ENCODE assay signal across 17 cellular contexts in genomic region chr11:73409431-73409830, GRCh38. TPM values are rescaled to one million over a fixed set of nuclear protein-coding genes. Genes with fewer than 3 reads are reported as not detected.
DNase-seq lines count a peak whose midpoint lies in the region; ATAC-seq and TF ChIP-seq lines count a peak whose summit lies in the region.
"Had no signal": no experiment of that assay in that cellular context is flagged by ENCODE, and none has a peak within 500 bp of the region (broad histone marks: within the 10 kb centered on the region; RNA-seq: fewer than 3 reads in every experiment).

No MANE protein-coding gene starts in this region.

- no peak for ATAC-seq in T-helper 17 cell
- peak; percentile 10 for ATAC-seq in left lobe of liver
- no peak for ATAC-seq in stimulated activated memory B cell treated with anti-CD40 and anti-IgM and Interleukin-4, amounts not matched to agents 10 μg/mL and 1 μg/mL and 100 μg/mL, for 72 hours
- ATAC-seq: HCT116, PC-3 had no signal

- peaks cover 17% of the 10 kb centered on the region for H3K4me1 Mint-ChIP-seq in T-helper 17 cell
- peaks cover 6% of the 10 kb centered on the region for H3K4me1 Mint-ChIP-seq in stimulated activated memory B cell treated with anti-CD40 and anti-IgM and Interleukin-4, amounts not matched to agents 10 μg/mL and 1 μg/mL and 100 μg/mL, for 72 hours

- no peaks in the 10 kb centered on the region for H3K9me3 ChIP-seq in HEK293 (ENCODE audit: control insufficient read depth, insufficient read depth, low read depth, low read length)
- H3K9me3 ChIP-seq in T-helper 17 cell (ENCODE audit: control insufficient read depth, low read length, poor library complexity, severe bottlenecking) = no peaks in the 10 kb centered on the region

- no peak overlapping the region for H3K4me3 ChIP-seq in HEK293 (ENCODE audit: low read depth, low read length)

- DNase-seq in T-helper 17 cell = no peak
- DNase-seq in left lobe of liver (ENCODE audit: low spot score) = no peak
- DNase-seq in AG08396 (ENCODE audit: low spot score) = no peak
- no peak for DNase-seq in NCI-H748 treated with DMSO at 0.1 percent for 48 hours (lab: John Stamatoyannopoulos, UW)
- DNase-seq in cortex of kidney (lab: John Stamatoyannopoulos, UW) = no peak
- DNase-seq: C1 segment of cervical spinal cord, DMS79, GOT3, NCI-H1417 treated with DMSO at 0.1 percent for 48 hours, NCI-H187 treated with DMSO at 0.1 percent for 48 hours, NCI-H2227 treated with DMSO at 0.1 percent for 48 hours, NCI-H510A treated with DMSO at 0.1 percent for 48 hours, PC-3 had no signal

- no peak overlapping the region for H3K27ac ChIP-seq in HEK293 (ENCODE audit: extremely low read depth, low read depth, low read length)
- H3K27ac ChIP-seq: RWPE1 had no signal

- H3K27me3 Mint-ChIP-seq in T-helper 17 cell = no peaks in the 10 kb centered on the region
- H3K27me3 Mint-ChIP-seq in stimulated activated memory B cell treated with anti-CD40 and anti-IgM and Interleukin-4, amounts not matched to agents 10 μg/mL and 1 μg/mL and 100 μg/mL, for 72 hours = no peaks in the 10 kb centered on the region

- H3K4me1 ChIP-seq in HEK293 (ENCODE audit: control insufficient read depth, insufficient read depth, low read length) = no peaks in the 10 kb centered on the region

- TF ChIP-seq CTCF in HEK293 (tag by site-specific recombination; IDR thresholded peaks at IDR 0.05) = no peak

- POLR2A ChIA-PET in HEK293 (lab: Yijun Ruan, JAX) = no interaction called here

- H3K9me3 Mint-ChIP-seq in stimulated activated memory B cell treated with anti-CD40 and anti-IgM and Interleukin-4, amounts not matched to agents 10 μg/mL and 1 μg/mL and 100 μg/mL, for 72 hours = no peaks in the 10 kb centered on the region

- H3K36me3 Mint-ChIP-seq in T-helper 17 cell (ENCODE audit: low read depth) = peaks cover 19% of the 10 kb centered on the region
- peaks cover 40% of the 10 kb centered on the region for H3K36me3 Mint-ChIP-seq in stimulated activated memory B cell treated with anti-CD40 and anti-IgM and Interleukin-4, amounts not matched to agents 10 μg/mL and 1 μg/mL and 100 μg/mL, for 72 hours

- peaks cover 0 to 51% of the 10 kb centered on the region in 2 experiments; a peak in 2 of 3 replicates for H3K36me3 ChIP-seq in HEK293 (ENCODE audit: control insufficient read depth in 2 of 2, insufficient read depth in 1 of 2, low read length in 2 of 2)

- H3K27ac Mint-ChIP-seq in T-helper 17 cell = peak overlapping the region; percentile 79
- H3K27ac Mint-ChIP-seq in stimulated activated memory B cell treated with anti-CD40 and anti-IgM and Interleukin-4, amounts not matched to agents 10 μg/mL and 1 μg/mL and 100 μg/mL, for 72 hours = peak overlapping the region; percentile 9

- H3K4me3 Mint-ChIP-seq in T-helper 17 cell = peak overlapping the region; percentile 57
- no peak overlapping the region for H3K4me3 Mint-ChIP-seq in stimulated activated memory B cell treated with anti-CD40 and anti-IgM and Interleukin-4, amounts not matched to agents 10 μg/mL and 1 μg/mL and 100 μg/mL, for 72 hours

- CTCF ChIA-PET in HEK293 (lab: Yijun Ruan, JAX) = interaction anchor here (1.4 to 2.3 kb wide), 2 partner anchors 59 to 252 kb away, joined by 6 to 9 read pairs; no protein-coding TSS in a partner anchor

TF ChIP-seq in HEK293, 187 proteins besides CTCF, POLR2A, EP300 and RAD21:
- TF ChIP-seq SP3 (tag by site-specific recombination; IDR thresholded peaks at IDR 0.05) (no peak), SCRT2 (tag by site-specific recombination; IDR thresholded peaks at IDR 0.05) (peak; percentile 38)

RNA-seq across cellular contexts. Expression of gene RELT, which starts 33.2 kb away (rescaled TPM):
- total RNA-seq in T-helper 17 cell (100 to 1,000 TPM; 139 to 169 TPM), left lobe of liver (1.4 TPM)

Comparison
In these comparisons a context has a peak if more than half of its experiments do, and no peak if none do; other contexts are left out.
1. RNA of gene RELT, which starts 33.2 kb away (total RNA-seq): 139 to 169 TPM in T-helper 17 cell; 1.4 TPM in left lobe of liver (single experiment); every median in the first group is over 10 times any median in the second.